Comparison of ENCODE assay signal across 1 cellular context in the genomic region with DNA sequence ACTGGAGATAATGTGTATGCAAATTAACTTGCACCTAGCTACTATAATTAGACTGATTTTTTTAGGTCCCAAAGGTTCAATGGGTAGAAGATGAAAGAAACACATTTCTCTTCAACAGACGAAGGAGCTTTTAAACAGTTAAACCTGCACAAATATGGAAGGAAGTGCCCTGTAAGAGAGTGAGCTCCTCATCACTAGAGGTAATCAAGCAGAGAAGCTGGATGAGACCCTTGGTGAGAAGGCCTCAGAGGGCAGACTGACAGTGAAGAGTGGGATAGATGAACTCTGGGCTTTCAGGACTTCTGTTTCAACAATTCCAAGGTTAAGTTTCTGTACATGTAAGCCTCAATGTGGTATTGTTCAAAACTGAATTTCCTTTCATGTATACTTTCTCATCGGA.
TF ChIP-seq lines count a peak whose summit lies in the region.

No MANE protein-coding gene starts in this region.

TF ChIP-seq in HepG2, 621 proteins besides CTCF, POLR2A, EP300 and RAD21:
- TF ChIP-seq ARNT (IDR thresholded peaks at IDR 0.05): no peak
- TF ChIP-seq ZMYM3 (CRISPR knock-in tag; IDR thresholded peaks at IDR 0.05): peak; percentile 77; the same call in 1 of the 2 replicates
- 0 out of 2 replicates have a peak, but pooled peaks have one; percentile 26 for TF ChIP-seq ADNP (CRISPR knock-in tag; IDR thresholded peaks at IDR 0.05)
- no peak for TF ChIP-seq HDAC2 (CRISPR knock-in tag; IDR thresholded peaks at IDR 0.05)
